Comparison of ENCODE assay signal across 12 cellular contexts in genomic region chr13:23753523-23753922, GRCh38.
DNase-seq lines count a peak whose midpoint lies in the region; ATAC-seq and TF ChIP-seq lines count a peak whose summit lies in the region.
"Had no signal": no experiment of that assay in that cellular context is flagged by ENCODE, and none has a peak within 500 bp of the region (broad histone marks: within the 10 kb centered on the region; RNA-seq: fewer than 3 reads in every experiment).

No MANE protein-coding gene starts in this region.

- H3K4me1 Mint-ChIP-seq in neural crest cell, result peaks cover 27% of the 10 kb centered on the region

- CTCF ChIA-PET in PC-3 (lab: Charles Lee), result no interaction called here

- H3K9me3 ChIP-seq in PC-3 (ENCODE audit: low read length), result no peaks in the 10 kb centered on the region
- no peaks in the 10 kb centered on the region for H3K9me3 ChIP-seq in esophagus (ENCODE audit: control insufficient read depth in 2 of 2, insufficient read depth in 1 of 2, low read depth in 1 of 2, low read length in 1 of 2)

- no peaks in the 10 kb centered on the region for H4K20me1 ChIP-seq in PC-3 (ENCODE audit: low read length)

- H3K4me1 ChIP-seq in PC-3 (ENCODE audit: insufficient read depth, low read length) (peaks cover 66% of the 10 kb centered on the region), esophagus (ENCODE audit: control insufficient read depth in 2 of 2, insufficient read depth in 2 of 2, low read length in 1 of 2) (peaks cover 0 to 4% of the 10 kb centered on the region in 2 donors)

- peak overlapping the region; percentile 67 for H3K4me2 ChIP-seq in PC-3 (ENCODE audit: low read length)

- H3F3A ChIP-seq in PC-3 (ENCODE audit: low read length, unreplicated experiment), result peaks cover 30% of the 10 kb centered on the region

- peak overlapping the region; percentile 71 for H3K9ac ChIP-seq in PC-3 (ENCODE audit: low read length)

- no peaks in the 10 kb centered on the region for H3K27me3 Mint-ChIP-seq in neural crest cell (ENCODE audit: low read depth)
- H3K27me3 Mint-ChIP-seq: activated naive CD8-positive, alpha-beta T cell treated with anti-CD3 and anti-CD28 coated beads, Interleukin-2, amount 50 U/mL, for 24 hours had no signal

- no peaks in the 10 kb centered on the region for H3K79me2 ChIP-seq in PC-3 (ENCODE audit: low read length)

- peak overlapping the region; percentile 100 for H3K27ac ChIP-seq in PC-3 (ENCODE audit: low read length)
- H3K27ac ChIP-seq in esophagus (ENCODE audit: low read depth in 2 of 2, low read length in 1 of 2), result peak overlapping the region; percentile 49 to 54

- BruUV-seq in PC-3 (replicated peaks; lab: Mats Ljungman, UMichigan), result no TSS peak

- no peak overlapping the region for H3K4me3 ChIP-seq in PC-3 (ENCODE audit: low read length)
- no peak overlapping the region for H3K4me3 ChIP-seq in esophagus (ENCODE audit: low read depth in 1 of 2, low read length in 2 of 2)

- DNase-seq in Daoy (ENCODE audit: low read depth), result peak; percentile 20
- peak; percentile 86 for DNase-seq in PC-3
- no peak for DNase-seq in neural crest cell (ENCODE audit: low read depth, low spot score)
- DNase-seq in NCI-H526 treated with DMSO at 0.1 percent for 48 hours (lab: John Stamatoyannopoulos, UW), result no peak
- DNase-seq in NCI-H187 treated with DMSO at 0.1 percent for 48 hours (lab: John Stamatoyannopoulos, UW), result no peak
- DNase-seq in glomerular visceral epithelial cell (ENCODE audit: extremely low spot score), result no peak
- DNase-seq in amygdala (lab: John Stamatoyannopoulos, UW), result no peak
- DNase-seq: activated CD4-positive, alpha-beta T cell treated with anti-CD3 and anti-CD28 coated beads, Interleukin-2, amount 50 U/mL, for 4 hours; activated naive CD8-positive, alpha-beta T cell treated with anti-CD3 and anti-CD28 coated beads, Interleukin-2, amount 50 U/mL, for 24 hours; NCI-H1436; stimulated activated naive B cell treated with anti-CD40 and anti-IgM and Interleukin-4, amounts not matched to agents 10 μg/mL and 1 μg/mL and 100 μg/mL, for 72 hours had no signal

- intact Hi-C loops in PC-3 (cut with micrococcal nuclease), result loop anchor here (5.0 kb wide), 1 partner anchor 36 kb away; no protein-coding TSS in a partner anchor

- H3K9me2 ChIP-seq in PC-3 (replicated peaks; ENCODE audit: low read length), result no peaks in the 10 kb centered on the region

- H3K36me3 ChIP-seq in PC-3 (ENCODE audit: low read depth, low read length), result no peaks in the 10 kb centered on the region
- H3K36me3 ChIP-seq in esophagus (ENCODE audit: control insufficient read depth in 2 of 2, insufficient read depth in 2 of 2, low read length in 1 of 2), result no peaks in the 10 kb centered on the region

- H3K9me3 Mint-ChIP-seq in neural crest cell, result no peaks in the 10 kb centered on the region
- H3K9me3 Mint-ChIP-seq: activated naive CD8-positive, alpha-beta T cell treated with anti-CD3 and anti-CD28 coated beads, Interleukin-2, amount 50 U/mL, for 24 hours; stimulated activated naive B cell treated with anti-CD40 and anti-IgM and Interleukin-4, amounts not matched to agents 10 μg/mL and 1 μg/mL and 100 μg/mL, for 72 hours had no signal

- H3K27ac Mint-ChIP-seq in neural crest cell (ENCODE audit: unreplicated experiment), result peak overlapping the region; percentile 45
- H3K27ac Mint-ChIP-seq: activated naive CD8-positive, alpha-beta T cell treated with anti-CD3 and anti-CD28 coated beads, Interleukin-2, amount 50 U/mL, for 24 hours; stimulated activated naive B cell treated with anti-CD40 and anti-IgM and Interleukin-4, amounts not matched to agents 10 μg/mL and 1 μg/mL and 100 μg/mL, for 72 hours had no signal

- POLR2A ChIA-PET in PC-3 (lab: Charles Lee; ENCODE audit: unreplicated experiment), result no interaction called here

- peak; percentile 73 for ATAC-seq in PC-3
- ATAC-seq: activated naive CD8-positive, alpha-beta T cell treated with anti-CD3 and anti-CD28 coated beads, Interleukin-2, amount 50 U/mL, for 24 hours had no signal

- H3K36me3 Mint-ChIP-seq in neural crest cell (ENCODE audit: low read depth), result no peaks in the 10 kb centered on the region

- no peak overlapping the region for H2AFZ ChIP-seq in PC-3 (ENCODE audit: low read length)

- H3K27me3 ChIP-seq in PC-3 (ENCODE audit: low read length), result no peaks in the 10 kb centered on the region
- no peaks in the 10 kb centered on the region for H3K27me3 ChIP-seq in esophagus (ENCODE audit: control insufficient read depth in 1 of 2, insufficient read depth in 2 of 2, low read length in 2 of 2)

- WGBS in esophagus, 2 donors, result 32 to 40% methylated on average over 1 of the region's 1 CpG

- no peak for TF ChIP-seq CTCF in PC-3 (conservative IDR thresholded peaks at IDR 0.05; ENCODE audit: low read depth, low read length)
- TF ChIP-seq CTCF in neural crest cell (conservative IDR thresholded peaks at IDR 0.05), result no peak

- no peak overlapping the region for H3K4me3 Mint-ChIP-seq in neural crest cell
- H3K4me3 Mint-ChIP-seq: activated naive CD8-positive, alpha-beta T cell treated with anti-CD3 and anti-CD28 coated beads, Interleukin-2, amount 50 U/mL, for 24 hours; stimulated activated naive B cell treated with anti-CD40 and anti-IgM and Interleukin-4, amounts not matched to agents 10 μg/mL and 1 μg/mL and 100 μg/mL, for 72 hours had no signal

Comparison
In these comparisons a context has a peak if more than half of its experiments do, and no peak if none do; other contexts are left out.
1. DNase-seq: peak in Daoy (single experiment) and PC-3 (single experiment); none in neural crest cell (single experiment), NCI-H526 treated with DMSO at 0.1 percent for 48 hours (single experiment), NCI-H187 treated with DMSO at 0.1 percent for 48 hours (single experiment), glomerular visceral epithelial cell (single experiment) and amygdala (0 of 56).